31 cellular contexts compared by ENCODE assay signal in genomic region chr10:131111474-131112080, GRCh38.
"Had no signal": no experiment of that assay in that cellular context is flagged by ENCODE, and none has a peak within 500 bp of the region (broad histone marks: within the 10 kb centered on the region; RNA-seq: fewer than 3 reads in every experiment).

No MANE protein-coding gene starts in this region.

- H3K4me3 Mint-ChIP-seq: mesothelial cell of epicardium; naive thymus-derived CD8-positive, alpha-beta T cell; nephron; stimulated activated naive B cell treated with anti-CD40 and anti-IgM and Interleukin-4, amounts not matched to agents 10 μg/mL and 1 μg/mL and 100 μg/mL, for 72 hours had no signal

- H3K4me2 ChIP-seq: hepatocyte, smooth muscle cell had no signal

- H3K27me3 Mint-ChIP-seq: stimulated activated naive B cell treated with anti-CD40 and anti-IgM and Interleukin-4, amounts not matched to agents 10 μg/mL and 1 μg/mL and 100 μg/mL, for 72 hours had no signal

- H3K36me3 Mint-ChIP-seq: naive thymus-derived CD8-positive, alpha-beta T cell; stimulated activated naive B cell treated with anti-CD40 and anti-IgM and Interleukin-4, amounts not matched to agents 10 μg/mL and 1 μg/mL and 100 μg/mL, for 72 hours had no signal

- H3K27ac ChIP-seq: heart right ventricle, hepatocyte, left lung, neutrophil, ovary, right atrium auricular region, right lobe of liver, stomach, testis, thyroid gland, transverse colon, upper lobe of right lung had no signal

- H3K4me1 Mint-ChIP-seq: stimulated activated naive B cell treated with anti-CD40 and anti-IgM and Interleukin-4, amounts not matched to agents 10 μg/mL and 1 μg/mL and 100 μg/mL, for 72 hours had no signal

- H3K27ac Mint-ChIP-seq: mesothelial cell of epicardium; naive thymus-derived CD8-positive, alpha-beta T cell; nephron; progenitor cell of endocrine pancreas; stimulated activated naive B cell treated with anti-CD40 and anti-IgM and Interleukin-4, amounts not matched to agents 10 μg/mL and 1 μg/mL and 100 μg/mL, for 72 hours had no signal

- DNase-seq: heart right ventricle; islet precursor cell; kidney glomerular epithelial cell; left cardiac atrium; left lung; mesendoderm; mucosa of descending colon; naive thymus-derived CD8-positive, alpha-beta T cell; occipital lobe; ovary; right lobe of liver; stimulated activated CD4-positive, alpha-beta T cell treated with anti-CD3 and anti-CD28 coated beads, Interleukin-12 subunit alpha, Interleukin-12 subunit beta, amount 100 ng/mL, for 4 hours; stimulated activated CD4-positive, alpha-beta T cell treated with anti-CD3 and anti-CD28 coated beads, Interleukin-15, amount 100 ng/mL, for 24 hours; stimulated activated CD4-positive, alpha-beta T cell treated with anti-CD3 and anti-CD28 coated beads, Interleukin-2, amount 100 ng/mL, for 24 hours; stimulated activated CD4-positive, alpha-beta T cell treated with anti-CD3 and anti-CD28 coated beads, Interleukin-4, amount 100 ng/mL, for 1 hour; stimulated activated naive B cell treated with anti-CD40 and anti-IgM and Interleukin-4, amounts not matched to agents 10 μg/mL and 1 μg/mL and 100 μg/mL, for 72 hours; stimulated activated naive CD8-positive, alpha-beta T cell treated with anti-CD3 and anti-CD28 coated beads, Interleukin-15, Interleukin-2, amounts not matched to agents 100 U/mL and 50 U/mL, for 24 hours; stomach; testis; thyroid gland; transverse colon; upper lobe of right lung had no signal

- H3K4me1 ChIP-seq: heart right ventricle, left lung, right atrium auricular region, right lobe of liver, stomach, testis, thyroid gland, transverse colon, upper lobe of right lung had no signal

- H3K9me3 ChIP-seq: neutrophil, ovary, right atrium auricular region, right lobe of liver, testis, thyroid gland, transverse colon, upper lobe of right lung had no signal

- ATAC-seq: heart right ventricle; left cardiac atrium; left lung; mucosa of descending colon; naive thymus-derived CD8-positive, alpha-beta T cell; right lobe of liver; stimulated activated naive B cell treated with anti-CD40 and anti-IgM and Interleukin-4, amounts not matched to agents 10 μg/mL and 1 μg/mL and 100 μg/mL, for 72 hours; stimulated activated naive CD8-positive, alpha-beta T cell treated with anti-CD3 and anti-CD28 coated beads, Interleukin-15, Interleukin-2, amounts not matched to agents 100 U/mL and 50 U/mL, for 24 hours; upper lobe of right lung had no signal

- H2AFZ ChIP-seq: hepatocyte had no signal

- H3K27me3 ChIP-seq: hepatocyte, neutrophil, ovary, right atrium auricular region, right lobe of liver, stomach, testis, thyroid gland, transverse colon had no signal

- FAIRE-seq: urothelium cell line had no signal

- H3K4me3 ChIP-seq: heart right ventricle, hepatocyte, left lung, lung, mucosa of descending colon, ovary, right atrium auricular region, right lobe of liver, smooth muscle cell, stomach, testis, thyroid gland, transverse colon, upper lobe of right lung had no signal

- H3K36me3 ChIP-seq: heart right ventricle, left lung, neutrophil, ovary, right atrium auricular region, right lobe of liver, stomach, thyroid gland, transverse colon, upper lobe of right lung had no signal

- H3K79me2 ChIP-seq: hepatocyte had no signal
